ENCODE assay signal across 11 cellular contexts in the genomic region with DNA sequence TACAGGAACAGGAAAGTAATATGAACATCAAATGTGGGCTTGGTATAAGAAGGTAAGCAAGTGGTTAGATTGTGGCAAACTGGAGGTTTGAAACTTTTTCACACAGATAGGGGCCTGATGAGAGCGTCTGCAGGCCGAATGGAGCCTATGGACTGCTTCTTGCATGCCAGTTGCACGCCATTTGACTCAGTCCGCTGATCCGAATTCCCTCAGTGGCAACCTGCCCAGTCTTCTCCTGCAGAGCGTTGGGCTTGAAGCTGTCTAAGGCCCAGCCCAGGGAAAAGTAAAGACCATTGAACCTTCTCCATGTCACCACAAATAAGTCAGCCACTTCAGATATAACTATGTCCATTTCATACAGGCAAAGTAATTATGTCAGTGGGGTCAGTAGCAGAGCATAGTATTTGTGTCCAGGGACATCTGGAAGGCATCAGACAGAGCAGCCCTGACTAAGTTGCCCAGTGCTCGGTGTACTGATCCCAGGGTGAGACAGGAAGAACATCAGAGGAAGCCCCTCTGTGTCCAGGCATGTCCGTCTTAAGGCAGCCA. TPM values are rescaled to one million over a fixed set of nuclear protein-coding genes. Genes with fewer than 3 reads are reported as not detected.
DNase-seq lines count a peak whose midpoint lies in the region; ATAC-seq and TF ChIP-seq lines count a peak whose summit lies in the region.
"Had no signal": no experiment of that assay in that cellular context is flagged by ENCODE, and none has a peak within 500 bp of the region (broad histone marks: within the 10 kb centered on the region; RNA-seq: fewer than 3 reads in every experiment).

No MANE protein-coding gene starts in this region.

- H4K20me1 ChIP-seq in hepatocyte (ENCODE audit: insufficient read depth, poor library complexity, severe bottlenecking): no peaks in the 10 kb centered on the region
- H4K20me1 ChIP-seq: BLaER1 had no signal

- H3K9me3 ChIP-seq in hepatocyte (ENCODE audit: low read depth): no peaks in the 10 kb centered on the region
- H3K9me3 ChIP-seq: BLaER1 had no signal

- no peak for TF ChIP-seq CTCF in hepatocyte (IDR thresholded peaks at IDR 0.05; ENCODE audit: poor library complexity)

- H3K4me1 ChIP-seq in hepatocyte (ENCODE audit: insufficient read depth): peaks cover 44% of the 10 kb centered on the region
- H3K4me1 ChIP-seq: BLaER1 had no signal

- H3K27ac ChIP-seq in hepatocyte (peak overlapping the region; percentile 84), temporal lobe (ENCODE audit: low read depth, low read length) (peak overlapping the region; percentile 89)
- H3K27ac ChIP-seq: BLaER1 had no signal

- peak overlapping the region; percentile 98 for H3K27ac Mint-ChIP-seq in activated naive CD4-positive, alpha-beta T cell treated with anti-CD3 and anti-CD28 coated beads, Interleukin-2, amount 10 ng/mL, durations not matched to agents 7 days and 5 days

- H3K9me3 Mint-ChIP-seq in activated naive CD4-positive, alpha-beta T cell treated with anti-CD3 and anti-CD28 coated beads, Interleukin-2, amount 10 ng/mL, durations not matched to agents 7 days and 5 days: peaks cover 4% of the 10 kb centered on the region

- no peak overlapping the region for H3K4me2 ChIP-seq in hepatocyte
- H3K4me2 ChIP-seq: BLaER1 had no signal

- peak overlapping the region; percentile 43 for H3K4me3 Mint-ChIP-seq in activated naive CD4-positive, alpha-beta T cell treated with anti-CD3 and anti-CD28 coated beads, Interleukin-2, amount 10 ng/mL, durations not matched to agents 7 days and 5 days

- 86% methylated on average over 8 of the region's 8 CpGs for WGBS in hepatocyte (ENCODE audit: low lambda C conversion rate, missing lambda C conversion rate)

- DNase-seq in activated gamma-delta T cell treated with Interleukin-2 at 50 U/mL for 16 hours: peak; percentile 20
- no peak for DNase-seq in activated gamma-delta T cell (lab: John Stamatoyannopoulos, UW)
- peak; percentile 26 for DNase-seq in activated naive CD4-positive, alpha-beta T cell treated with anti-CD3 and anti-CD28 coated beads, Interleukin-2, amount 10 ng/mL, durations not matched to agents 7 days and 5 days
- no peak for DNase-seq in hepatocyte (ENCODE audit: low spot score)
- DNase-seq: foreskin melanocyte, NCI-H226 had no signal

- H3K4me1 Mint-ChIP-seq in activated naive CD4-positive, alpha-beta T cell treated with anti-CD3 and anti-CD28 coated beads, Interleukin-2, amount 10 ng/mL, durations not matched to agents 7 days and 5 days: peaks cover 59% of the 10 kb centered on the region

- H3K27me3 ChIP-seq in hepatocyte: no peaks in the 10 kb centered on the region
- H3K27me3 ChIP-seq: BLaER1 had no signal

- peaks cover 46% of the 10 kb centered on the region for H3K79me2 ChIP-seq in hepatocyte

- H3K9me2 ChIP-seq in hepatocyte (replicated peaks; ENCODE audit: insufficient read depth): no peaks in the 10 kb centered on the region

- no peak overlapping the region for H3K4me3 ChIP-seq in hepatocyte
- H3K4me3 ChIP-seq: BLaER1 had no signal

- no peaks in the 10 kb centered on the region for H3K27me3 Mint-ChIP-seq in activated naive CD4-positive, alpha-beta T cell treated with anti-CD3 and anti-CD28 coated beads, Interleukin-2, amount 10 ng/mL, durations not matched to agents 7 days and 5 days

- H3K36me3 Mint-ChIP-seq in activated naive CD4-positive, alpha-beta T cell treated with anti-CD3 and anti-CD28 coated beads, Interleukin-2, amount 10 ng/mL, durations not matched to agents 7 days and 5 days: peaks cover 56% of the 10 kb centered on the region

- H3K36me3 ChIP-seq in hepatocyte (replicated peaks; ENCODE audit: insufficient read depth, low read depth): no peaks in the 10 kb centered on the region
- H3K36me3 ChIP-seq: BLaER1 had no signal

- ATAC-seq in GM18858 (IDR thresholded peaks at IDR 0.05; ENCODE audit: unreplicated experiment) (no peak), HG02840 (IDR thresholded peaks at IDR 0.05; ENCODE audit: low FRiP score, unreplicated experiment) (no peak), HG02884 (IDR thresholded peaks at IDR 0.05; ENCODE audit: unreplicated experiment) (no peak)

- CTCF ChIA-PET in activated naive CD4-positive, alpha-beta T cell treated with anti-CD3 and anti-CD28 coated beads, Interleukin-2, amount 10 ng/mL, durations not matched to agents 7 days and 5 days (lab: Charles Lee): interaction anchor here (1.2 to 1.5 kb wide), 2 partner anchors 38 to 183 kb away, joined by 3 to 4 read pairs; partner anchors contain the start of gene PXYLP1

- no peak overlapping the region for H2AFZ ChIP-seq in hepatocyte

RNA-seq across cellular contexts. Expression of gene ZBTB38, which starts 45.9 kb away (rescaled TPM):
- 122 and 140 TPM in 2 replicates for total RNA-seq in hepatocyte
- polyA plus RNA-seq in hepatocyte: 31.6 and 32.7 TPM in 2 replicates
- 117 TPM for total RNA-seq in temporal lobe

Comparison
In these comparisons a context has a peak if more than half of its experiments do, and no peak if none do; other contexts are left out.
1. DNase-seq: peak in activated gamma-delta T cell treated with Interleukin-2 at 50 U/mL for 16 hours (single experiment) and activated naive CD4-positive, alpha-beta T cell treated with anti-CD3 and anti-CD28 coated beads, Interleukin-2, amount 10 ng/mL, durations not matched to agents 7 days and 5 days (single experiment); none in activated gamma-delta T cell (single experiment) and hepatocyte (single experiment).